Comparison of ENCODE assay signal across 11 cellular contexts in the genomic region with DNA sequence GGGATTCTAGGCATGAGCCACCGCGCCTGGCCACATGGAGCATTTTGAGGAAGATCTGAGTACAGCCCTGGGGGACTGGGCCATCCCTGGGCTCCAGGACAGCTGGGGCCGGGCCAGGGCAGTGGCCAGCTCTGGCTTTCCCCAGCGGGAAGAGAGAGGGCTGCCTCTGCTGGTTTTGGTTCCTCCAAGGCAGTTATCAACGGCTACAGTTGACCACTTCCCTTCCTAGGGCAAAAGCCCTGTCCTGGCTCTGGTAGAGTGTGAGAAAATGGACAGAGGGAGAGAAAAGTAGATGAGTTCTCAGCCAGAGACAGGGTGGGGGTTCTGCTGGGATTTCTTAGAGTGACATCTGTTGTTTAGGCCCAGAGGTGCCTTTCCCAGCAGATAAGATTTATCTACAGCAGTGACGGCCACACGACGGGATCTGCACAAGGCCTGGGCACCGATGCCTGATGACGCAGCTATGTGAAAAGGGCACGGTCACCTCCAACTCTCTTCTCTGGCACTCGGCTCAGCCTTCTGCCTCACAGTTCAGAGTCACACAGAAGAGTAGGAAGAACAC. TPM values are rescaled to one million over a fixed set of nuclear protein-coding genes. Genes with fewer than 3 reads are reported as not detected.
DNase-seq lines count a peak whose midpoint lies in the region; ATAC-seq lines count a peak whose summit lies in the region.
"Had no signal": no experiment of that assay in that cellular context is flagged by ENCODE, and none has a peak within 500 bp of the region (broad histone marks: within the 10 kb centered on the region; RNA-seq: fewer than 3 reads in every experiment).

No MANE protein-coding gene starts in this region.

- H3K36me3 Mint-ChIP-seq in naive B cell, result peaks cover 0 to 4% of the 10 kb centered on the region in 2 donors

- H3K27ac Mint-ChIP-seq in naive B cell, result peak overlapping the region; percentile 66 to 88 (median 80)
- H3K27ac Mint-ChIP-seq: activated naive CD8-positive, alpha-beta T cell treated with anti-CD3 and anti-CD28 coated beads, Interleukin-2, amount 50 U/mL, for 24 hours had no signal

- DNase-seq in AML-193 (lab: John Stamatoyannopoulos, UW) (peak; percentile 56 to 57), NOMO-1 treated with DMSO at 0.1 percent for 48 hours (lab: John Stamatoyannopoulos, UW; ENCODE audit: unreplicated experiment) (peak; percentile 71), globus pallidus (ENCODE audit: low spot score) (peak; percentile 50), naive B cell (no peak)
- no peak for DNase-seq in stimulated activated CD4-positive, alpha-beta T cell treated with anti-CD3 and anti-CD28 coated beads, Interleukin-1b, Interleukin-23, amount 100 ng/mL, for 48 hours
- DNase-seq: activated naive CD8-positive, alpha-beta T cell treated with anti-CD3 and anti-CD28 coated beads, Interleukin-2, amount 50 U/mL, for 24 hours; NCI-H446; stimulated activated CD4-positive, alpha-beta T cell treated with anti-CD3 and anti-CD28 coated beads, Interleukin-12 subunit alpha, Interleukin-12 subunit beta, amount 100 ng/mL, for 4 hours had no signal

- H3K27me3 Mint-ChIP-seq in naive B cell, result no peaks in the 10 kb centered on the region
- H3K27me3 Mint-ChIP-seq: activated naive CD8-positive, alpha-beta T cell treated with anti-CD3 and anti-CD28 coated beads, Interleukin-2, amount 50 U/mL, for 24 hours had no signal

- H3K9me3 Mint-ChIP-seq in naive B cell, result peaks cover 0 to 3% (median 0%) of the 10 kb centered on the region in 7 donors
- H3K9me3 Mint-ChIP-seq: activated naive CD8-positive, alpha-beta T cell treated with anti-CD3 and anti-CD28 coated beads, Interleukin-2, amount 50 U/mL, for 24 hours had no signal

- peaks cover 59 to 87% (median 85%) of the 10 kb centered on the region in 3 donors for H3K4me1 Mint-ChIP-seq in naive B cell

- ATAC-seq in naive B cell (ENCODE audit: low read depth in 2 of 2), result no peak
- ATAC-seq in HG03432 (IDR thresholded peaks at IDR 0.05; ENCODE audit: unreplicated experiment), result no peak
- no peak for ATAC-seq in HG02852 (IDR thresholded peaks at IDR 0.05; ENCODE audit: unreplicated experiment)
- no peak for ATAC-seq in GM21576 (IDR thresholded peaks at IDR 0.05; ENCODE audit: unreplicated experiment)
- ATAC-seq: activated naive CD8-positive, alpha-beta T cell treated with anti-CD3 and anti-CD28 coated beads, Interleukin-2, amount 50 U/mL, for 24 hours had no signal

- H3K4me3 Mint-ChIP-seq in naive B cell, result peak overlapping the region in 7 of 8 donors; percentile 47 to 77 (median 64)
- H3K4me3 Mint-ChIP-seq: activated naive CD8-positive, alpha-beta T cell treated with anti-CD3 and anti-CD28 coated beads, Interleukin-2, amount 50 U/mL, for 24 hours had no signal

RNA-seq across cellular contexts. Expression of a gene that starts 5.5 kb away (rescaled TPM):
- 100 to 1,000 TPM; 654 to 887 (median 845) TPM for polyA plus RNA-seq in naive B cell (ENCODE audit: low read depth in 6 of 6)

RNA-seq across cellular contexts. Expression of a gene that starts 48.3 kb away (rescaled TPM):
- polyA plus RNA-seq in naive B cell (ENCODE audit: low read depth in 6 of 6), result 100 to 1,000 TPM; 198 to 315 (median 216) TPM

Comparison
In these comparisons a context has a peak if more than half of its experiments do, and no peak if none do; other contexts are left out.
1. DNase-seq: peak in AML-193 (2 of 2), NOMO-1 treated with DMSO at 0.1 percent for 48 hours (single experiment) and globus pallidus (single experiment); none in naive B cell (single experiment) and stimulated activated CD4-positive, alpha-beta T cell treated with anti-CD3 and anti-CD28 coated beads, Interleukin-1b, Interleukin-23, amount 100 ng/mL, for 48 hours (single experiment).